1 cellular context compared by ENCODE assay signal in the genomic region with DNA sequence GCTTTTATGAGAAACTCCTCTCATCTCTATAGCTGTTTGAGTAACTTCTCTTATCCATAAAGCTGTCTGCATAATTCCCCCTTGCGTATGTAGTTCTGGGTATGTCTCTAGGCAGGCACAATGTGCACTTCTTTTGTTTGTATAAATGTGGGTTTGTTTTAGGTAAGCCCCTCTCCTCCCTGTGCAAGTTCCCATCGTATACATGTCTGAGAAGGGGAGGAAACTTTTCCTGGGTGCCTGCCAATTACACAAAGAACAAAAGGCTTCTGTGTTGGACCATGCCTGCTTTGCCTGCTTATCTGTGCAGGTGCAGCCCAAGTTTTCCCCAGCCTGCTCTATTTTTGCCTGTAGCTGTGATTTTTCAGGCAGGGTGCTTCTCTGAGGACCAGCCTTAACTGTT.
TF ChIP-seq lines count a peak whose summit lies in the region.

No MANE protein-coding gene starts in this region.

TF ChIP-seq in HepG2, 621 proteins besides CTCF, POLR2A, EP300 and RAD21 (continued from another document):
- TF ChIP-seq, protein P1, sequence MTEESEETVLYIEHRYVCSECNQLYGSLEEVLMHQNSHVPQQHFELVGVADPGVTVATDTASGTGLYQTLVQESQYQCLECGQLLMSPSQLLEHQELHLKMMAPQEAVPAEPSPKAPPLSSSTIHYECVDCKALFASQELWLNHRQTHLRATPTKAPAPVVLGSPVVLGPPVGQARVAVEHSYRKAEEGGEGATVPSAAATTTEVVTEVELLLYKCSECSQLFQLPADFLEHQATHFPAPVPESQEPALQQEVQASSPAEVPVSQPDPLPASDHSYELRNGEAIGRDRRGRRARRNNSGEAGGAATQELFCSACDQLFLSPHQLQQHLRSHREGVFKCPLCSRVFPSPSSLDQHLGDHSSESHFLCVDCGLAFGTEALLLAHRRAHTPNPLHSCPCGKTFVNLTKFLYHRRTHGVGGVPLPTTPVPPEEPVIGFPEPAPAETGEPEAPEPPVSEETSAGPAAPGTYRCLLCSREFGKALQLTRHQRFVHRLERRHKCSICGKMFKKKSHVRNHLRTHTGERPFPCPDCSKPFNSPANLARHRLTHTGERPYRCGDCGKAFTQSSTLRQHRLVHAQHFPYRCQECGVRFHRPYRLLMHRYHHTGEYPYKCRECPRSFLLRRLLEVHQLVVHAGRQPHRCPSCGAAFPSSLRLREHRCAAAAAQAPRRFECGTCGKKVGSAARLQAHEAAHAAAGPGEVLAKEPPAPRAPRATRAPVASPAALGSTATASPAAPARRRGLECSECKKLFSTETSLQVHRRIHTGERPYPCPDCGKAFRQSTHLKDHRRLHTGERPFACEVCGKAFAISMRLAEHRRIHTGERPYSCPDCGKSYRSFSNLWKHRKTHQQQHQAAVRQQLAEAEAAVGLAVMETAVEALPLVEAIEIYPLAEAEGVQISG (CRISPR knock-in tag; IDR thresholded peaks at IDR 0.05), result 0 out of 2 replicates have a peak, but pooled peaks have one; percentile 29
- TF ChIP-seq HMG20B (CRISPR knock-in tag; conservative IDR thresholded peaks at IDR 0.05), result 0 out of 2 replicates have a peak, but pooled peaks have one; percentile 34
- TF ChIP-seq, protein P2, sequence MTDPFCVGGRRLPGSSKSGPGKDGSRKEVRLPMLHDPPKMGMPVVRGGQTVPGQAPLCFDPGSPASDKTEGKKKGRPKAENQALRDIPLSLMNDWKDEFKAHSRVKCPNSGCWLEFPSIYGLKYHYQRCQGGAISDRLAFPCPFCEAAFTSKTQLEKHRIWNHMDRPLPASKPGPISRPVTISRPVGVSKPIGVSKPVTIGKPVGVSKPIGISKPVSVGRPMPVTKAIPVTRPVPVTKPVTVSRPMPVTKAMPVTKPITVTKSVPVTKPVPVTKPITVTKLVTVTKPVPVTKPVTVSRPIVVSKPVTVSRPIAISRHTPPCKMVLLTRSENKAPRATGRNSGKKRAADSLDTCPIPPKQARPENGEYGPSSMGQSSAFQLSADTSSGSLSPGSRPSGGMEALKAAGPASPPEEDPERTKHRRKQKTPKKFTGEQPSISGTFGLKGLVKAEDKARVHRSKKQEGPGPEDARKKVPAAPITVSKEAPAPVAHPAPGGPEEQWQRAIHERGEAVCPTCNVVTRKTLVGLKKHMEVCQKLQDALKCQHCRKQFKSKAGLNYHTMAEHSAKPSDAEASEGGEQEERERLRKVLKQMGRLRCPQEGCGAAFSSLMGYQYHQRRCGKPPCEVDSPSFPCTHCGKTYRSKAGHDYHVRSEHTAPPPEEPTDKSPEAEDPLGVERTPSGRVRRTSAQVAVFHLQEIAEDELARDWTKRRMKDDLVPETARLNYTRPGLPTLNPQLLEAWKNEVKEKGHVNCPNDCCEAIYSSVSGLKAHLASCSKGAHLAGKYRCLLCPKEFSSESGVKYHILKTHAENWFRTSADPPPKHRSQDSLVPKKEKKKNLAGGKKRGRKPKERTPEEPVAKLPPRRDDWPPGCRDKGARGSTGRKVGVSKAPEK (CRISPR knock-in tag; IDR thresholded peaks at IDR 0.05; ENCODE audit: borderline replicate concordance), result 0 out of 2 replicates have a peak, but pooled peaks have one; percentile 23
- no peak for TF ChIP-seq TBX3 (IDR thresholded peaks at IDR 0.05; ENCODE audit: borderline replicate concordance)
- TF ChIP-seq, protein P3, sequence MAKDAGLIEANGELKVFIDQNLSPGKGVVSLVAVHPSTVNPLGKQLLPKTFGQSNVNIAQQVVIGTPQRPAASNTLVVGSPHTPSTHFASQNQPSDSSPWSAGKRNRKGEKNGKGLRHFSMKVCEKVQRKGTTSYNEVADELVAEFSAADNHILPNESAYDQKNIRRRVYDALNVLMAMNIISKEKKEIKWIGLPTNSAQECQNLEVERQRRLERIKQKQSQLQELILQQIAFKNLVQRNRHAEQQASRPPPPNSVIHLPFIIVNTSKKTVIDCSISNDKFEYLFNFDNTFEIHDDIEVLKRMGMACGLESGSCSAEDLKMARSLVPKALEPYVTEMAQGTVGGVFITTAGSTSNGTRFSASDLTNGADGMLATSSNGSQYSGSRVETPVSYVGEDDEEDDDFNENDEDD (CRISPR knock-in tag; IDR thresholded peaks at IDR 0.05; ENCODE audit: borderline replicate concordance), result no peak
- TF ChIP-seq, protein P4, sequence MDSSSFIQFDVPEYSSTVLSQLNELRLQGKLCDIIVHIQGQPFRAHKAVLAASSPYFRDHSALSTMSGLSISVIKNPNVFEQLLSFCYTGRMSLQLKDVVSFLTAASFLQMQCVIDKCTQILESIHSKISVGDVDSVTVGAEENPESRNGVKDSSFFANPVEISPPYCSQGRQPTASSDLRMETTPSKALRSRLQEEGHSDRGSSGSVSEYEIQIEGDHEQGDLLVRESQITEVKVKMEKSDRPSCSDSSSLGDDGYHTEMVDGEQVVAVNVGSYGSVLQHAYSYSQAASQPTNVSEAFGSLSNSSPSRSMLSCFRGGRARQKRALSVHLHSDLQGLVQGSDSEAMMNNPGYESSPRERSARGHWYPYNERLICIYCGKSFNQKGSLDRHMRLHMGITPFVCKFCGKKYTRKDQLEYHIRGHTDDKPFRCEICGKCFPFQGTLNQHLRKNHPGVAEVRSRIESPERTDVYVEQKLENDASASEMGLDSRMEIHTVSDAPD (CRISPR knock-in tag; IDR thresholded peaks at IDR 0.05), result 0 out of 2 replicates have a peak, but pooled peaks have one; percentile 40
- TF ChIP-seq RXRB (CRISPR knock-in tag; IDR thresholded peaks at IDR 0.05; ENCODE audit: borderline replicate concordance), result 0 out of 2 replicates have a peak, but pooled peaks have one; percentile 42
- no peak for TF ChIP-seq MZF1 (CRISPR knock-in tag; IDR thresholded peaks at IDR 0.05; ENCODE audit: borderline replicate concordance)
- no peak for TF ChIP-seq NR3C1 (CRISPR knock-in tag; IDR thresholded peaks at IDR 0.05)
- peak; percentile 36 for TF ChIP-seq TEAD3 (CRISPR knock-in tag; optimal IDR thresholded peaks at IDR 0.05; ENCODE audit: borderline replicate concordance)
- TF ChIP-seq CREM (IDR thresholded peaks at IDR 0.05), result peak; percentile 33; the same call in 1 of the 2 replicates
- TF ChIP-seq CREM (CRISPR knock-in tag; IDR thresholded peaks at IDR 0.05), result no peak
- TF ChIP-seq, protein P5, sequence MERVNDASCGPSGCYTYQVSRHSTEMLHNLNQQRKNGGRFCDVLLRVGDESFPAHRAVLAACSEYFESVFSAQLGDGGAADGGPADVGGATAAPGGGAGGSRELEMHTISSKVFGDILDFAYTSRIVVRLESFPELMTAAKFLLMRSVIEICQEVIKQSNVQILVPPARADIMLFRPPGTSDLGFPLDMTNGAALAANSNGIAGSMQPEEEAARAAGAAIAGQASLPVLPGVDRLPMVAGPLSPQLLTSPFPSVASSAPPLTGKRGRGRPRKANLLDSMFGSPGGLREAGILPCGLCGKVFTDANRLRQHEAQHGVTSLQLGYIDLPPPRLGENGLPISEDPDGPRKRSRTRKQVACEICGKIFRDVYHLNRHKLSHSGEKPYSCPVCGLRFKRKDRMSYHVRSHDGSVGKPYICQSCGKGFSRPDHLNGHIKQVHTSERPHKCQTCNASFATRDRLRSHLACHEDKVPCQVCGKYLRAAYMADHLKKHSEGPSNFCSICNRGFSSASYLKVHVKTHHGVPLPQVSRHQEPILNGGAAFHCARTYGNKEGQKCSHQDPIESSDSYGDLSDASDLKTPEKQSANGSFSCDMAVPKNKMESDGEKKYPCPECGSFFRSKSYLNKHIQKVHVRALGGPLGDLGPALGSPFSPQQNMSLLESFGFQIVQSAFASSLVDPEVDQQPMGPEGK (CRISPR knock-in tag; IDR thresholded peaks at IDR 0.05), result peak; percentile 26; the same call in 1 of the 2 replicates
- TF ChIP-seq TEAD2 (CRISPR knock-in tag; IDR thresholded peaks at IDR 0.05), result no peak
- TF ChIP-seq TCF7 (IDR thresholded peaks at IDR 0.05; ENCODE audit: low read depth), result 0 out of 2 replicates have a peak, but pooled peaks have one; percentile 6
- no peak for TF ChIP-seq TGIF2 (CRISPR knock-in tag; IDR thresholded peaks at IDR 0.05)
- TF ChIP-seq HDAC2 (CRISPR knock-in tag; IDR thresholded peaks at IDR 0.05), result 0 out of 2 replicates have a peak, but pooled peaks have one; percentile 53
- no peak for TF ChIP-seq TCF12 (IDR thresholded peaks at IDR 0.05)
- TF ChIP-seq TCF12 (CRISPR knock-in tag; IDR thresholded peaks at IDR 0.05), result peak; percentile 49; the same call in 1 of the 2 replicates
- no peak for TF ChIP-seq ZNF10 (CRISPR knock-in tag; IDR thresholded peaks at IDR 0.05; ENCODE audit: borderline replicate concordance, low read depth)
- TF ChIP-seq, protein P6, sequence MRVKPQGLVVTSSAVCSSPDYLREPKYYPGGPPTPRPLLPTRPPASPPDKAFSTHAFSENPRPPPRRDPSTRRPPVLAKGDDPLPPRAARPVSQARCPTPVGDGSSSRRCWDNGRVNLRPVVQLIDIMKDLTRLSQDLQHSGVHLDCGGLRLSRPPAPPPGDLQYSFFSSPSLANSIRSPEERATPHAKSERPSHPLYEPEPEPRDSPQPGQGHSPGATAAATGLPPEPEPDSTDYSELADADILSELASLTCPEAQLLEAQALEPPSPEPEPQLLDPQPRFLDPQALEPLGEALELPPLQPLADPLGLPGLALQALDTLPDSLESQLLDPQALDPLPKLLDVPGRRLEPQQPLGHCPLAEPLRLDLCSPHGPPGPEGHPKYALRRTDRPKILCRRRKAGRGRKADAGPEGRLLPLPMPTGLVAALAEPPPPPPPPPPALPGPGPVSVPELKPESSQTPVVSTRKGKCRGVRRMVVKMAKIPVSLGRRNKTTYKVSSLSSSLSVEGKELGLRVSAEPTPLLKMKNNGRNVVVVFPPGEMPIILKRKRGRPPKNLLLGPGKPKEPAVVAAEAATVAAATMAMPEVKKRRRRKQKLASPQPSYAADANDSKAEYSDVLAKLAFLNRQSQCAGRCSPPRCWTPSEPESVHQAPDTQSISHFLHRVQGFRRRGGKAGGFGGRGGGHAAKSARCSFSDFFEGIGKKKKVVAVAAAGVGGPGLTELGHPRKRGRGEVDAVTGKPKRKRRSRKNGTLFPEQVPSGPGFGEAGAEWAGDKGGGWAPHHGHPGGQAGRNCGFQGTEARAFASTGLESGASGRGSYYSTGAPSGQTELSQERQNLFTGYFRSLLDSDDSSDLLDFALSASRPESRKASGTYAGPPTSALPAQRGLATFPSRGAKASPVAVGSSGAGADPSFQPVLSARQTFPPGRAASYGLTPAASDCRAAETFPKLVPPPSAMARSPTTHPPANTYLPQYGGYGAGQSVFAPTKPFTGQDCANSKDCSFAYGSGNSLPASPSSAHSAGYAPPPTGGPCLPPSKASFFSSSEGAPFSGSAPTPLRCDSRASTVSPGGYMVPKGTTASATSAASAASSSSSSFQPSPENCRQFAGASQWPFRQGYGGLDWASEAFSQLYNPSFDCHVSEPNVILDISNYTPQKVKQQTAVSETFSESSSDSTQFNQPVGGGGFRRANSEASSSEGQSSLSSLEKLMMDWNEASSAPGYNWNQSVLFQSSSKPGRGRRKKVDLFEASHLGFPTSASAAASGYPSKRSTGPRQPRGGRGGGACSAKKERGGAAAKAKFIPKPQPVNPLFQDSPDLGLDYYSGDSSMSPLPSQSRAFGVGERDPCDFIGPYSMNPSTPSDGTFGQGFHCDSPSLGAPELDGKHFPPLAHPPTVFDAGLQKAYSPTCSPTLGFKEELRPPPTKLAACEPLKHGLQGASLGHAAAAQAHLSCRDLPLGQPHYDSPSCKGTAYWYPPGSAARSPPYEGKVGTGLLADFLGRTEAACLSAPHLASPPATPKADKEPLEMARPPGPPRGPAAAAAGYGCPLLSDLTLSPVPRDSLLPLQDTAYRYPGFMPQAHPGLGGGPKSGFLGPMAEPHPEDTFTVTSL (CRISPR knock-in tag; IDR thresholded peaks at IDR 0.05; ENCODE audit: borderline replicate concordance), result peak; percentile 35; the same call in 1 of the 2 replicates
- TF ChIP-seq FOXO1 (CRISPR knock-in tag; IDR thresholded peaks at IDR 0.05), result peak; percentile 57; the same call in 1 of the 2 replicates
- 0 out of 2 replicates have a peak, but pooled peaks have one; percentile 32 for TF ChIP-seq ISL2 (CRISPR knock-in tag; IDR thresholded peaks at IDR 0.05)
- TF ChIP-seq ZFP36 (IDR thresholded peaks at IDR 0.05; ENCODE audit: borderline replicate concordance, low read depth, low read length, partially characterized antibody), result no peak
- no peak for TF ChIP-seq AGO1 (IDR thresholded peaks at IDR 0.05; ENCODE audit: low read depth, low read length, poor library complexity, severe bottlenecking)
